In the genomic region with DNA sequence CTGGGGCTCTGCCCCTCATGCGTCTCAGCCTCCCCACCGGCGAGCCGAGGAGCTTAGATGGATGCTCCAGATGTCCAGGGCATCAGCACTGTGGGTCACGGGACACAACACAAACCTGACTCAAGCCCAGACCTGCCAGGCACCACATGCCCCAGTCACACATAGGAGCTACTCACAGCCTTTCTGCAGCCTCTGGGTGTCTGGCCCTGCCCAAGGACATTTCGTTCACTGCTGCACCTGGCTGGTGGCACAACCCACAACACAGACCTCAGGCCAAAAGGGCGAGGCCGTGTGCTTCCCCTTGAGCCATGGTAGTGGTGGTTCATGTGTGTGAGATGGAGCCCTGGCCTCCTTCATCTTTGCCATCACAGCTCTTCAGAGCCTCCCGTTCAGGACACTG, we compare ENCODE assay signal across 21 cellular contexts.
"Had no signal": no experiment of that assay in that cellular context is flagged by ENCODE, and none has a peak within 500 bp of the region (broad histone marks: within the 10 kb centered on the region; RNA-seq: fewer than 3 reads in every experiment).

No MANE protein-coding gene starts in this region.

- H3K9me3 ChIP-seq: ovary, right atrium auricular region, suprapubic skin, thyroid gland had no signal

- H3K4me3 ChIP-seq: coronary artery, hepatocyte, lung, ovary, right atrium auricular region, suprapubic skin, thyroid gland had no signal

- FAIRE-seq: endothelial cell of umbilical vein, kidney, small intestine, urothelium cell line had no signal

- H3K4me2 ChIP-seq: hepatocyte had no signal

- H3K36me3 Mint-ChIP-seq: naive thymus-derived CD8-positive, alpha-beta T cell; type B pancreatic cell had no signal

- H3K27ac Mint-ChIP-seq: naive thymus-derived CD8-positive, alpha-beta T cell; type B pancreatic cell had no signal

- H3K4me3 Mint-ChIP-seq: endodermal cell; naive thymus-derived CD8-positive, alpha-beta T cell; type B pancreatic cell had no signal

- H3K79me2 ChIP-seq: hepatocyte had no signal

- ATAC-seq: foreskin keratinocyte; left colon; left ventricle myocardium superior; naive thymus-derived CD8-positive, alpha-beta T cell had no signal

- DNase-seq: effector CD4-positive, alpha-beta T cell; endodermal cell; erythroblast; foreskin keratinocyte; kidney; left colon; left ventricle myocardium superior; naive thymus-derived CD8-positive, alpha-beta T cell; ovary; small intestine; stimulated activated CD4-positive, alpha-beta T cell treated with anti-CD3 and anti-CD28 coated beads, Interleukin-2, amount 100 ng/mL, for 48 hours; stimulated activated naive CD4-positive, alpha-beta T cell treated with Interleukin-2 at 50 U/mL for 16 hours; thyroid gland had no signal

- H3K27ac ChIP-seq: coronary artery, foreskin keratinocyte, hepatocyte, ovary, right atrium auricular region, suprapubic skin, thyroid gland had no signal

- H3K36me3 ChIP-seq: ovary, right atrium auricular region, thyroid gland had no signal

- H2AFZ ChIP-seq: hepatocyte had no signal

- H3K4me1 Mint-ChIP-seq: endodermal cell; naive thymus-derived CD8-positive, alpha-beta T cell had no signal

- H3K4me1 ChIP-seq: foreskin keratinocyte, suprapubic skin, thyroid gland had no signal

- H3K9me3 Mint-ChIP-seq: endodermal cell; naive thymus-derived CD8-positive, alpha-beta T cell; type B pancreatic cell had no signal

- H3K27me3 ChIP-seq: foreskin keratinocyte, hepatocyte, ovary, right atrium auricular region, suprapubic skin, thyroid gland had no signal
